In genomic region chr16:87918314-87918713, GRCh38 we compare ENCODE assay signal across 22 cellular contexts. TPM values are rescaled to one million over a fixed set of nuclear protein-coding genes. Genes with fewer than 3 reads are reported as not detected.
DNase-seq lines count a peak whose midpoint lies in the region; ATAC-seq, FAIRE-seq and TF ChIP-seq lines count a peak whose summit lies in the region.
"Had no signal": no experiment of that assay in that cellular context is flagged by ENCODE, and none has a peak within 500 bp of the region (broad histone marks: within the 10 kb centered on the region; RNA-seq: fewer than 3 reads in every experiment).

No MANE protein-coding gene starts in this region.

- H3K27ac ChIP-seq in HepG2 (ENCODE audit: extremely low read length, insufficient read depth, low read length) (no peak overlapping the region), right lobe of liver (no peak overlapping the region), osteoblast (ENCODE audit: low read depth, low read length) (no peak overlapping the region), aorta (ENCODE audit: low read depth in 1 of 2, low read length in 2 of 2) (peak overlapping the region in 1 of 2 donors; percentile 47), PC-3 (ENCODE audit: low read length) (no peak overlapping the region)
- H3K27ac ChIP-seq: hepatocyte had no signal

- FAIRE-seq in HepG2 (lab: Jason Lieb, UNC) = no peak
- FAIRE-seq: D721Med had no signal

- no peak overlapping the region for H3K9ac ChIP-seq in HepG2 (ENCODE audit: insufficient read depth, low read depth, low read length)
- H3K9ac ChIP-seq in PC-3 (ENCODE audit: low read length) = no peak overlapping the region

- H4K20me1 ChIP-seq in HepG2 (ENCODE audit: insufficient read depth, low read length) (peaks cover 28% of the 10 kb centered on the region; the same call in 1 of the 2 replicates), osteoblast (ENCODE audit: insufficient read depth, low read length) (no peaks in the 10 kb centered on the region), PC-3 (ENCODE audit: low read length) (no peaks in the 10 kb centered on the region)

- H3K27me3 ChIP-seq in HepG2 (ENCODE audit: control insufficient read depth in 1 of 2, insufficient read depth in 2 of 2, low read length in 2 of 2) (no peaks in the 10 kb centered on the region), right lobe of liver (no peaks in the 10 kb centered on the region), osteoblast (ENCODE audit: insufficient read depth, low read length) (peaks cover 6% of the 10 kb centered on the region), aorta (ENCODE audit: control insufficient read depth in 1 of 2, insufficient read depth in 2 of 2, low read length in 1 of 2) (no peaks in the 10 kb centered on the region), PC-3 (ENCODE audit: low read length) (no peaks in the 10 kb centered on the region)
- H3K27me3 ChIP-seq: hepatocyte had no signal

- H3K36me3 ChIP-seq in HepG2 (replicated peaks in 1 of 2; ENCODE audit: control insufficient read depth in 1 of 2, insufficient read depth in 2 of 2, low read length in 2 of 2) (peaks cover 34 to 81% of the 10 kb centered on the region in 2 experiments), right lobe of liver (no peaks in the 10 kb centered on the region), osteoblast (ENCODE audit: insufficient read depth, low read length) (no peaks in the 10 kb centered on the region), aorta (ENCODE audit: control insufficient read depth in 1 of 2, insufficient read depth in 2 of 2, low read length in 1 of 2) (no peaks in the 10 kb centered on the region), PC-3 (ENCODE audit: low read depth, low read length) (no peaks in the 10 kb centered on the region)

- no peaks in the 10 kb centered on the region for H3F3A ChIP-seq in PC-3 (ENCODE audit: low read length, unreplicated experiment)

- TF ChIP-seq EP300 in HepG2 (IDR thresholded peaks at IDR 0.05; ENCODE audit: low read depth in 2 of 2, low read length in 2 of 2) = no peak
- no peak for TF ChIP-seq EP300 in HepG2 (CRISPR knock-in tag; IDR thresholded peaks at IDR 0.05; ENCODE audit: borderline replicate concordance)

- H3K79me2 ChIP-seq in HepG2 (ENCODE audit: insufficient read depth, low read length) (peaks cover 9% of the 10 kb centered on the region), osteoblast (ENCODE audit: insufficient read depth, low read length) (no peaks in the 10 kb centered on the region), PC-3 (ENCODE audit: low read length) (no peaks in the 10 kb centered on the region)
- H3K79me2 ChIP-seq: hepatocyte had no signal

- H3K4me1 ChIP-seq in HepG2 (ENCODE audit: insufficient read depth, low read length) = no peaks in the 10 kb centered on the region
- peaks cover 0 to 13% (median 10%) of the 10 kb centered on the region in 4 donors for H3K4me1 ChIP-seq in right lobe of liver
- H3K4me1 ChIP-seq in osteoblast (ENCODE audit: insufficient read depth, low read length) = peaks cover 5% of the 10 kb centered on the region
- H3K4me1 ChIP-seq in aorta (ENCODE audit: control insufficient read depth in 1 of 2, insufficient read depth in 2 of 2, low read length in 2 of 2) = no peaks in the 10 kb centered on the region
- H3K4me1 ChIP-seq in PC-3 (ENCODE audit: insufficient read depth, low read length) = no peaks in the 10 kb centered on the region

- H3K4me2 ChIP-seq in HepG2 (ENCODE audit: low read depth, low read length) (no peak overlapping the region), osteoblast (ENCODE audit: insufficient read depth, low read length) (peak overlapping the region; percentile 70), PC-3 (ENCODE audit: low read length) (no peak overlapping the region)
- H3K4me2 ChIP-seq: hepatocyte had no signal

- H3K9me2 ChIP-seq in PC-3 (replicated peaks; ENCODE audit: low read length) = no peaks in the 10 kb centered on the region

- TF ChIP-seq RAD21 in HepG2 (CRISPR knock-in tag; IDR thresholded peaks at IDR 0.05) = no peak

- 0 out of 4 replicates have a peak, but pooled peaks of 1 of the 2 experiments have one; percentile 19 for TF ChIP-seq POLR2A in HepG2 (IDR thresholded peaks at IDR 0.05; ENCODE audit: insufficient read depth in 1 of 2, low read depth in 2 of 2, low read length in 2 of 2)
- no peak for TF ChIP-seq POLR2A in right lobe of liver (IDR thresholded peaks at IDR 0.05)

- POLR2A ChIA-PET in HepG2 (lab: Yijun Ruan, JAX) = no interaction called here
- POLR2A ChIA-PET in PC-3 (lab: Charles Lee; ENCODE audit: unreplicated experiment) = no interaction called here

- TF ChIP-seq CTCF in HepG2 (CRISPR knock-in tag; IDR thresholded peaks at IDR 0.05) (no peak), right lobe of liver (IDR thresholded peaks at IDR 0.05) (no peak), osteoblast (IDR thresholded peaks at IDR 0.05; ENCODE audit: extremely low read depth, low read depth, low read length) (no peak), PC-3 (conservative IDR thresholded peaks at IDR 0.05; ENCODE audit: low read depth, low read length) (no peak)

- DNase-seq in HepG2 (ENCODE audit: low spot score) (no peak), right lobe of liver (no peak), cerebellar cortex (ENCODE audit: low spot score) (peak; percentile 78), osteoblast (ENCODE audit: insufficient read length, low spot score, missing footprints) (peak; percentile 39), aorta (peak; percentile 90 to 92), PC-3 (no peak), ureter (ENCODE audit: low spot score) (no peak)
- DNase-seq: ACHN; activated CD4-positive, CD25-positive, alpha-beta regulatory T cell treated with anti-CD3 and anti-CD28 coated beads, Interleukin-2, amount 50 U/mL, for 72 hours; activated CD8-positive, alpha-beta memory T cell treated with anti-CD3 and anti-CD28 coated beads, Interleukin-2, amount 50 U/mL, for 4 hours; central memory CD4-positive, alpha-beta T cell; endodermal cell; naive B cell; NCI-H187 treated with DMSO at 0.1 percent for 48 hours; NCI-H526; stimulated activated naive B cell treated with anti-CD40 and anti-IgM and Interleukin-4, amounts not matched to agents 10 μg/mL and 1 μg/mL and 100 μg/mL, for 72 hours; T-helper 2 cell had no signal

- H2AFZ ChIP-seq in HepG2 (ENCODE audit: low read length) = no peak overlapping the region
- H2AFZ ChIP-seq in osteoblast (ENCODE audit: low read length) = peak overlapping the region; percentile 89
- no peak overlapping the region for H2AFZ ChIP-seq in PC-3 (ENCODE audit: low read length)
- H2AFZ ChIP-seq: hepatocyte had no signal

- H3K9me3 ChIP-seq in HepG2 (ENCODE audit: low read length) (no peaks in the 10 kb centered on the region), right lobe of liver (no peaks in the 10 kb centered on the region), osteoblast (ENCODE audit: low read depth, low read length) (no peaks in the 10 kb centered on the region), aorta (ENCODE audit: control insufficient read depth, low read length) (no peaks in the 10 kb centered on the region), PC-3 (ENCODE audit: low read length) (no peaks in the 10 kb centered on the region)

- in situ Hi-C loops in HepG2 (cut with HindIII; ENCODE audit: extremely low pct_ligation_motif_present, low pct_unique_long_range_greater_than_20kb) = no loop called here

- CTCF ChIA-PET in HepG2 (lab: Yijun Ruan, JAX; ENCODE audit: low intra/inter-chr PET ratio, low total read pairs) (no interaction called here), PC-3 (lab: Charles Lee) (no interaction called here)

- intact Hi-C loops in HepG2 (cut with micrococcal nuclease; ENCODE audit: unreplicated experiment) (no loop called here), right lobe of liver (cut with DNase I) (no loop called here), aorta (cut with DNase I) (no loop called here), PC-3 (cut with micrococcal nuclease) (no loop called here)

- BruUV-seq in HepG2 (replicated peaks; lab: Mats Ljungman, UMichigan) (no TSS peak), PC-3 (replicated peaks; lab: Mats Ljungman, UMichigan) (no TSS peak)

- ATAC-seq in HepG2 (no peak), right lobe of liver (no peak), aorta (ENCODE audit: low FRiP score) (peak; percentile 83), PC-3 (no peak), SK-N-SH treated with all-trans-retinoic acid at 6 μM for 48 hours (no peak)
- ATAC-seq: stimulated activated naive B cell treated with anti-CD40 and anti-IgM and Interleukin-4, amounts not matched to agents 10 μg/mL and 1 μg/mL and 100 μg/mL, for 72 hours had no signal

- H3K4me3 ChIP-seq in HepG2 (replicated peaks in 1 of 3; ENCODE audit: insufficient read depth in 1 of 3, low read depth in 2 of 3, low read length in 3 of 3) (no peak overlapping the region), right lobe of liver (no peak overlapping the region), osteoblast (ENCODE audit: insufficient read depth, low read length) (peak overlapping the region; percentile 47), aorta (ENCODE audit: low read length in 2 of 2) (no peak overlapping the region), PC-3 (ENCODE audit: low read length) (no peak overlapping the region)
- H3K4me3 ChIP-seq: hepatocyte had no signal

- 95% methylated on average over 15 of the region's 15 CpGs for WGBS in HepG2 (ENCODE audit: low lambda C conversion rate)
- 76% methylated on average over 3 of the region's 15 CpGs for WGBS in right lobe of liver (ENCODE audit: insufficient coverage, low coverage, low lambda C conversion rate, missing lambda C conversion rate)
- 7 to 20% methylated on average over 15 of the region's 15 CpGs for WGBS in aorta, 2 donors

RNA-seq across cellular contexts. Expression of gene CA5A, which starts 18.0 kb away (rescaled TPM):
- total RNA-seq in HepG2 (2016; rRNA removed; fragmentation: Illumina TruSeq; extraction: Trizol) (85.7 and 106 TPM in 2 replicates), right lobe of liver (10 to 100 TPM; 26.5 to 59.6 (median 30.2) TPM), osteoblast (not detected in 2 replicates), aorta (not detected), PC-3 (2014; rRNA removed) (not detected in 2 replicates), ureter (not detected)
- 32.7 and 37.9 TPM in 2 replicates for total RNA-seq in HepG2 (2016; cell fraction: cytosol; rRNA removed; fragmentation: Illumina TruSeq; extraction: Trizol; ENCODE audit: low read depth)
- 85.8 and 97.2 TPM in 2 replicates for total RNA-seq in HepG2 (2016; cell fraction: insoluble cytoplasmic fraction; rRNA removed; fragmentation: Illumina TruSeq; extraction: Trizol)
- total RNA-seq in HepG2 (2016; cell fraction: membrane; rRNA removed; fragmentation: Illumina TruSeq; extraction: Trizol) = 29.8 and 38.9 TPM in 2 replicates
- total RNA-seq in HepG2 (2016; cell fraction: nucleus; rRNA removed; fragmentation: Illumina TruSeq; extraction: Trizol) = 97.3 and 115 TPM in 2 replicates
- polyA plus RNA-seq in HepG2 (2011; rRNA removed) (66.8 and 70.0 TPM in 2 replicates), aorta (under 1 TPM in 1 of 2 donors, not detected in 1; 0.63 TPM)
- polyA plus RNA-seq in HepG2 (2011; cell fraction: cytosol; rRNA removed) = 69.7 and 71.1 TPM in 2 replicates
- 186 and 199 TPM in 2 replicates for polyA plus RNA-seq in HepG2 (2011; cell fraction: nucleus; rRNA removed)
- polyA plus RNA-seq in HepG2 (2012) = 44.2 and 48.2 TPM in 2 replicates
- polyA plus RNA-seq in HepG2 (2016; cell fraction: cytosol; fragmentation: Illumina TruSeq; extraction: Trizol; ENCODE audit: low read depth) = 21.5 and 23.0 TPM in 2 replicates
- 68.8 and 71.9 TPM in 2 replicates for polyA plus RNA-seq in HepG2 (2016; cell fraction: insoluble cytoplasmic fraction; fragmentation: Illumina TruSeq; extraction: Trizol; ENCODE audit: low read depth)
- 18.4 and 18.5 TPM in 2 replicates for polyA plus RNA-seq in HepG2 (2016; cell fraction: membrane; fragmentation: Illumina TruSeq; extraction: Trizol; ENCODE audit: low read depth)
- 127 and 130 TPM in 2 replicates for polyA plus RNA-seq in HepG2 (2016; cell fraction: nucleus; fragmentation: Illumina TruSeq; extraction: Trizol; ENCODE audit: insufficient read depth, low read depth)
- 132 TPM in 1 of 2 replicates, not detected in the other for polyA minus RNA-seq in HepG2 (2011; rRNA and poly(A)+ RNA removed; ENCODE audit: low replicate concordance)
- 12.6 and 15.9 TPM in 2 replicates for polyA minus RNA-seq in HepG2 (2011; cell fraction: cytosol; rRNA and poly(A)+ RNA removed)
- 114 and 132 TPM in 2 replicates for polyA minus RNA-seq in HepG2 (2011; cell fraction: nucleus; rRNA and poly(A)+ RNA removed)
- total RNA-seq: endodermal cell, LHCN-M2, renal cortical epithelial cell had no signal

RNA-seq across cellular contexts. Expression of gene BANP, which starts 32.9 kb away (rescaled TPM):
- total RNA-seq in HepG2 (2016; rRNA removed; fragmentation: Illumina TruSeq; extraction: Trizol) (13.0 and 20.2 TPM in 2 replicates), right lobe of liver (10 to 100 TPM; 11.2 to 20.7 (median 18.8) TPM), osteoblast (20.3 and 23.5 TPM in 2 replicates), aorta (10 to 100 TPM; 25.5 to 35.6 TPM), PC-3 (2014; rRNA removed) (24.2 TPM in 2 replicates), ureter (30.9 TPM)
- 63.3 and 63.4 TPM in 2 replicates for total RNA-seq in HepG2 (2016; cell fraction: cytosol; rRNA removed; fragmentation: Illumina TruSeq; extraction: Trizol; ENCODE audit: low read depth)
- 11.2 and 21.0 TPM in 2 replicates for total RNA-seq in HepG2 (2016; cell fraction: insoluble cytoplasmic fraction; rRNA removed; fragmentation: Illumina TruSeq; extraction: Trizol)
- total RNA-seq in HepG2 (2016; cell fraction: membrane; rRNA removed; fragmentation: Illumina TruSeq; extraction: Trizol) = 26.8 and 28.3 TPM in 2 replicates
- 25.5 and 26.4 TPM in 2 replicates for total RNA-seq in HepG2 (2016; cell fraction: nucleus; rRNA removed; fragmentation: Illumina TruSeq; extraction: Trizol)
- polyA plus RNA-seq in HepG2 (2011; rRNA removed) (23.8 and 24.6 TPM in 2 replicates), aorta (10 to 100 TPM in 1 of 2 donors, 1 to 10 TPM in 1; 7.4 to 14.0 TPM)
- polyA plus RNA-seq in HepG2 (2011; cell fraction: cytosol; rRNA removed) = 21.1 and 26.1 TPM in 2 replicates
- 58.9 and 72.7 TPM in 2 replicates for polyA plus RNA-seq in HepG2 (2011; cell fraction: nucleus; rRNA removed)
- polyA plus RNA-seq in HepG2 (2012) = 16.2 and 18.3 TPM in 2 replicates
- polyA plus RNA-seq in HepG2 (2016; cell fraction: cytosol; fragmentation: Illumina TruSeq; extraction: Trizol; ENCODE audit: low read depth) = 6.1 and 6.3 TPM in 2 replicates
- polyA plus RNA-seq in HepG2 (2016; cell fraction: insoluble cytoplasmic fraction; fragmentation: Illumina TruSeq; extraction: Trizol; ENCODE audit: low read depth) = 10.3 and 13.0 TPM in 2 replicates
- polyA plus RNA-seq in HepG2 (2016; cell fraction: membrane; fragmentation: Illumina TruSeq; extraction: Trizol; ENCODE audit: low read depth) = 7.4 and 8.4 TPM in 2 replicates
- polyA plus RNA-seq in HepG2 (2016; cell fraction: nucleus; fragmentation: Illumina TruSeq; extraction: Trizol; ENCODE audit: insufficient read depth, low read depth) = 24.7 and 27.2 TPM in 2 replicates
- polyA minus RNA-seq in HepG2 (2011; rRNA and poly(A)+ RNA removed; ENCODE audit: low replicate concordance) = 44.9 and 76.3 TPM in 2 replicates
- 24.6 and 25.1 TPM in 2 replicates for polyA minus RNA-seq in HepG2 (2011; cell fraction: cytosol; rRNA and poly(A)+ RNA removed)
- 76.5 and 78.6 TPM in 2 replicates for polyA minus RNA-seq in HepG2 (2011; cell fraction: nucleus; rRNA and poly(A)+ RNA removed)

RNA-seq across cellular contexts. Expression of gene SLC7A5, which starts 49.0 kb away (rescaled TPM):
- total RNA-seq in HepG2 (2016; rRNA removed; fragmentation: Illumina TruSeq; extraction: Trizol) (84.4 and 155 TPM in 2 replicates), right lobe of liver (10 to 100 TPM in 5 of 6 experiments, 1 to 10 TPM in 1; 7.0 to 16.3 (median 12.4) TPM), osteoblast (60.4 and 90.8 TPM in 2 replicates), aorta (10 to 100 TPM in 1 of 2 donors, 1 to 10 TPM in 1; 6.8 to 14.5 TPM), PC-3 (2014; rRNA removed) (93.2 and 118 TPM in 2 replicates), ureter (91.8 TPM)
- total RNA-seq in HepG2 (2016; cell fraction: cytosol; rRNA removed; fragmentation: Illumina TruSeq; extraction: Trizol; ENCODE audit: low read depth) = 20.4 and 21.0 TPM in 2 replicates
- total RNA-seq in HepG2 (2016; cell fraction: insoluble cytoplasmic fraction; rRNA removed; fragmentation: Illumina TruSeq; extraction: Trizol) = 65.4 and 165 TPM in 2 replicates
- 76.8 and 82.0 TPM in 2 replicates for total RNA-seq in HepG2 (2016; cell fraction: membrane; rRNA removed; fragmentation: Illumina TruSeq; extraction: Trizol)
- total RNA-seq in HepG2 (2016; cell fraction: nucleus; rRNA removed; fragmentation: Illumina TruSeq; extraction: Trizol) = 144 and 171 TPM in 2 replicates
- polyA plus RNA-seq in HepG2 (2011; rRNA removed) (79.6 and 84.0 TPM in 2 replicates), aorta (1 to 10 TPM; 1.8 to 2.0 TPM)
- polyA plus RNA-seq in HepG2 (2011; cell fraction: cytosol; rRNA removed) = 58.4 and 80.8 TPM in 2 replicates
- polyA plus RNA-seq in HepG2 (2011; cell fraction: nucleus; rRNA removed) = 118 and 147 TPM in 2 replicates
- 135 and 207 TPM in 2 replicates for polyA plus RNA-seq in HepG2 (2012)
- 17.8 and 19.1 TPM in 2 replicates for polyA plus RNA-seq in HepG2 (2016; cell fraction: cytosol; fragmentation: Illumina TruSeq; extraction: Trizol; ENCODE audit: low read depth)
- 93.2 and 121 TPM in 2 replicates for polyA plus RNA-seq in HepG2 (2016; cell fraction: insoluble cytoplasmic fraction; fragmentation: Illumina TruSeq; extraction: Trizol; ENCODE audit: low read depth)
- 56.5 and 59.3 TPM in 2 replicates for polyA plus RNA-seq in HepG2 (2016; cell fraction: membrane; fragmentation: Illumina TruSeq; extraction: Trizol; ENCODE audit: low read depth)
- 307 and 313 TPM in 2 replicates for polyA plus RNA-seq in HepG2 (2016; cell fraction: nucleus; fragmentation: Illumina TruSeq; extraction: Trizol; ENCODE audit: insufficient read depth, low read depth)
- 157 and 170 TPM in 2 replicates for polyA minus RNA-seq in HepG2 (2011; rRNA and poly(A)+ RNA removed; ENCODE audit: low replicate concordance)
- 88.7 and 88.8 TPM in 2 replicates for polyA minus RNA-seq in HepG2 (2011; cell fraction: cytosol; rRNA and poly(A)+ RNA removed)
- polyA minus RNA-seq in HepG2 (2011; cell fraction: nucleus; rRNA and poly(A)+ RNA removed) = 35.7 and 42.5 TPM in 2 replicates

Comparison
In these comparisons a context has a peak if more than half of its experiments do, and no peak if none do; other contexts are left out.
1. DNase-seq: peak in cerebellar cortex (single experiment), osteoblast (single experiment) and aorta (2 of 2); none in HepG2 (single experiment), right lobe of liver (0 of 3), PC-3 (single experiment) and ureter (single experiment).
2. RNA of gene CA5A, which starts 18.0 kb away (total RNA-seq): 29.8 to 115 TPM in HepG2 and 26.5 to 59.6 TPM in right lobe of liver; not detected in aorta, not detected in osteoblast, not detected in PC-3 and not detected in ureter (single experiment); every median in the first group is over 10 times any median in the second.